Comparison of ENCODE assay signal across 9 cellular contexts in the genomic region with DNA sequence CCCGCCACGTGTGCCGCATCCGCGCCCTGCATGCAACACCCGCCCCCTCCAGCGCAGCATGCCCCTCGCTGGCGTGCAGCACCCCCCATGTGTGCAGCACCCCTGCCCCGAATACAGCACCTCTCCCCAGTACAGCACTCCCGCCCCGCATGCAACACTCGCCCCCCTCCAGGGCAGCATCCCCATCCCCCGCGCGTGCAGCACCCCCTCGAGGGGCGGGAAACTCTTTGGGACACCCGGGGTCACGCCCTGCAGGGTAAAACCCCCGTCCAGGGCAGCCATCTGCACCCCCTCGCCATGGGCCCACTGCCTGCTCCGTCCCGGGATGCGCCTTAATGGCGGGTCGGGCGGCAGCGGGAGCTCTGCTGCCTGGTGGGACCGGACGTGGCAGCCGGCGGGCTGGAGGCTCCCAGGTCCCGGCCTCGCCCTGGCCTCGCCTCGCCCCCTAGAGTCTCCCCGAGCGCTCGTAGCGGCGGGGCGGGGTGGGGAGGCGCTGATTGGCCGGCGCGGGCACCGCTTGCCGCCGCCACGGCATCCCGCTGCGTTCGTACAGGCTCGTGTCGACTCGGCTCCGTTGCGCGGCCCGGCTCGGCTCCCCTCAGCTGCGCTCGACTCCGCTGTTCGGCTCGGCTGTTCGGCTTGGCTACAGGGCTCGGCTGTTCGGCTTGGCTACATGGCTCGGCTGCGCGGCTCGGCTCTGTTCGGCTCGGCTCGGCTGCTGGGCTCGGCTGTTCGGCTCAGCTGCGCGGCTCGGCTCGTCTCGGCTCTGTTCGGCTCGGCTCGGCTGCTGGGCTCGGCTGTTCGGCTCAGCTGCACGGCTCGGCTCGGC. TPM values are rescaled to one million over a fixed set of nuclear protein-coding genes. Genes with fewer than 3 reads are reported as not detected.
A peak's percentile ranks its signal among the peaks of the same experiment; 100 is the strongest.
DNase-seq lines count a peak whose midpoint lies in the region; ATAC-seq and TF ChIP-seq lines count a peak whose summit lies in the region.
"Had no signal": no experiment of that assay in that cellular context is flagged by ENCODE, and none has a peak within 500 bp of the region (broad histone marks: within the 10 kb centered on the region; RNA-seq: fewer than 3 reads in every experiment).

No MANE protein-coding gene starts in this region.

- CTCF ChIA-PET in CD4-positive, alpha-beta memory T cell (lab: Charles Lee; ENCODE audit: partially characterized antibody): interaction anchor here (0.9 to 1.2 kb wide), 2 partner anchors 8 to 126 kb away, joined by 3 to 4 read pairs; no protein-coding TSS in a partner anchor

- peaks cover 0 to 2% (median 0%) of the 10 kb centered on the region in 8 donors for H3K9me3 Mint-ChIP-seq in CD4-positive, alpha-beta memory T cell
- no peaks in the 10 kb centered on the region for H3K9me3 Mint-ChIP-seq in activated T-cell treated with anti-CD3 and anti-CD28 coated beads, Interleukin-2, amount 50 U/mL, for 24 hours

- peaks cover 6 to 29% (median 12%) of the 10 kb centered on the region in 4 donors for H3K4me1 Mint-ChIP-seq in CD4-positive, alpha-beta memory T cell
- peaks cover 13% of the 10 kb centered on the region for H3K4me1 Mint-ChIP-seq in activated T-cell treated with anti-CD3 and anti-CD28 coated beads, Interleukin-2, amount 50 U/mL, for 24 hours (ENCODE audit: low read depth)

- DNase-seq in CD4-positive, alpha-beta memory T cell: peak; percentile 97 to 98 (median 98)
- DNase-seq in HUDEP-2 (lab: John Stamatoyannopoulos, UW; ENCODE audit: unreplicated experiment in 76 of 76) (peak in 74 of 76 experiments; percentile 26 to 97 (median 88)), mucosa of gallbladder (ENCODE audit: low spot score) (peak; percentile 98)
- DNase-seq in activated T-cell treated with anti-CD3 and anti-CD28 coated beads, Interleukin-2, amount 50 U/mL, for 24 hours: peak; percentile 98
- DNase-seq in stimulated activated CD8-positive, alpha-beta memory T cell treated with anti-CD3 and anti-CD28 coated beads, Interleukin-4, amount 100 ng/mL, for 1 hour (ENCODE audit: low read depth in 2 of 2, low spot score in 1 of 2): peak; percentile 88 to 91

- intact Hi-C loops in CD4-positive, alpha-beta memory T cell (cut with micrococcal nuclease): loop anchor here (1.0 to 5.0 kb wide), 3 partner anchors 80 to 692 kb away; partner anchors contain the start of genes DEAF1, TMEM80 and TOLLIP

- peaks cover 13 to 20% of the 10 kb centered on the region in 2 donors for H3K27me3 Mint-ChIP-seq in CD4-positive, alpha-beta memory T cell
- H3K27me3 Mint-ChIP-seq in activated T-cell treated with anti-CD3 and anti-CD28 coated beads, Interleukin-2, amount 50 U/mL, for 24 hours: peaks cover 27% of the 10 kb centered on the region

- POLR2A ChIA-PET in CD4-positive, alpha-beta memory T cell (lab: Charles Lee; ENCODE audit: partially characterized antibody): interaction anchor here (1.9 to 3.4 kb wide), 2 partner anchors 79 to 127 kb away, joined by 12 to 21 read pairs; partner anchors contain the start of gene TOLLIP

- H3K4me2 ChIP-seq in OCI-LY1 (ENCODE audit: low read length): peak overlapping the region; percentile 62

- no peaks in the 10 kb centered on the region for H3K36me3 Mint-ChIP-seq in CD4-positive, alpha-beta memory T cell
- no peaks in the 10 kb centered on the region for H3K36me3 Mint-ChIP-seq in activated T-cell treated with anti-CD3 and anti-CD28 coated beads, Interleukin-2, amount 50 U/mL, for 24 hours (ENCODE audit: low read depth)

- no peaks in the 10 kb centered on the region for H3K36me3 ChIP-seq in CD4-positive, alpha-beta memory T cell (ENCODE audit: insufficient read depth, low read length)
- H3K36me3 ChIP-seq in OCI-LY1 (ENCODE audit: insufficient read depth, low read length) (no peaks in the 10 kb centered on the region), esophagus (ENCODE audit: control insufficient read depth in 2 of 2, insufficient read depth in 2 of 2, low read length in 1 of 2) (no peaks in the 10 kb centered on the region)

- H2AFZ ChIP-seq in OCI-LY1 (ENCODE audit: low read length): no peak overlapping the region

- TF ChIP-seq CTCF in OCI-LY1 (IDR thresholded peaks at IDR 0.05; ENCODE audit: low read length): no peak

- peaks cover 9% of the 10 kb centered on the region for H3K4me1 ChIP-seq in CD4-positive, alpha-beta memory T cell (ENCODE audit: insufficient read depth, low read length)
- peaks cover 6% of the 10 kb centered on the region for H3K4me1 ChIP-seq in OCI-LY1 (ENCODE audit: insufficient read depth, low read length, severe bottlenecking)
- peaks cover 6 to 7% of the 10 kb centered on the region in 2 donors for H3K4me1 ChIP-seq in esophagus (ENCODE audit: control insufficient read depth in 2 of 2, insufficient read depth in 2 of 2, low read length in 1 of 2)

- H3K4me3 ChIP-seq in CD4-positive, alpha-beta memory T cell (ENCODE audit: low read length in 2 of 2): peak overlapping the region in 1 of 2 donors; percentile 58
- peak overlapping the region; percentile 51 for H3K4me3 ChIP-seq in OCI-LY1 (ENCODE audit: low read depth, low read length, poor library complexity, severe bottlenecking)
- peak overlapping the region; percentile 31 to 45 for H3K4me3 ChIP-seq in esophagus (ENCODE audit: low read depth in 1 of 2, low read length in 2 of 2)

- peak; percentile 89 for ATAC-seq in GM21390 (IDR thresholded peaks at IDR 0.05; ENCODE audit: unreplicated experiment)

- H3K27me3 ChIP-seq in CD4-positive, alpha-beta memory T cell (ENCODE audit: insufficient read depth, low read length): peaks cover 8% of the 10 kb centered on the region
- H3K27me3 ChIP-seq in OCI-LY1 (ENCODE audit: insufficient read depth, low read length) (no peaks in the 10 kb centered on the region), esophagus (ENCODE audit: control insufficient read depth in 1 of 2, insufficient read depth in 2 of 2, low read length in 2 of 2) (peaks cover 0 to 21% of the 10 kb centered on the region in 2 donors)

- H3K27ac Mint-ChIP-seq in CD4-positive, alpha-beta memory T cell: peak overlapping the region in 4 of 7 donors; percentile 18 to 59 (median 46)
- H3K27ac Mint-ChIP-seq in activated T-cell treated with anti-CD3 and anti-CD28 coated beads, Interleukin-2, amount 50 U/mL, for 24 hours: no peak overlapping the region

- H3K9ac ChIP-seq in OCI-LY1 (ENCODE audit: low read length): peak overlapping the region; percentile 54; the same call in 1 of the 2 replicates

- peak overlapping the region; percentile 61 for H3K27ac ChIP-seq in CD4-positive, alpha-beta memory T cell (ENCODE audit: low read depth, low read length)
- no peak overlapping the region for H3K27ac ChIP-seq in OCI-LY1 (ENCODE audit: low read depth, low read length, poor library complexity, severe bottlenecking)
- peak overlapping the region in 1 of 2 donors; percentile 28 for H3K27ac ChIP-seq in esophagus (ENCODE audit: low read depth in 2 of 2, low read length in 1 of 2)

- H3K4me3 Mint-ChIP-seq in CD4-positive, alpha-beta memory T cell: peak overlapping the region; percentile 61 to 86 (median 80)
- H3K4me3 Mint-ChIP-seq in activated T-cell treated with anti-CD3 and anti-CD28 coated beads, Interleukin-2, amount 50 U/mL, for 24 hours: peak overlapping the region; percentile 43

- WGBS in esophagus, 2 donors: 1% methylated on average over 88 to 92 of the region's 92 CpGs

- H3K9me2 ChIP-seq in OCI-LY1 (ENCODE audit: low read depth, low read length): no peaks in the 10 kb centered on the region

- H3K9me3 ChIP-seq in CD4-positive, alpha-beta memory T cell (ENCODE audit: control insufficient read depth in 1 of 2, low read length in 2 of 2): no peaks in the 10 kb centered on the region
- H3K9me3 ChIP-seq in OCI-LY1 (ENCODE audit: low read length) (no peaks in the 10 kb centered on the region), esophagus (ENCODE audit: control insufficient read depth in 2 of 2, insufficient read depth in 1 of 2, low read depth in 1 of 2, low read length in 1 of 2) (peaks cover 0 to 5% of the 10 kb centered on the region in 2 donors)

- no peaks in the 10 kb centered on the region for H4K20me1 ChIP-seq in OCI-LY1 (ENCODE audit: insufficient read depth, low read length)

- H3K79me2 ChIP-seq in OCI-LY1 (ENCODE audit: insufficient read depth, low read length): no peaks in the 10 kb centered on the region

- H3F3A ChIP-seq in OCI-LY1 (ENCODE audit: insufficient read depth, low read length): no peaks in the 10 kb centered on the region

RNA-seq across cellular contexts. Expression of gene BRSK2, which starts 0.4 kb away (rescaled TPM):
- total RNA-seq in CD4-positive, alpha-beta memory T cell: under 1 TPM; 0.35 to 0.47 TPM
- polyA plus RNA-seq in CD4-positive, alpha-beta memory T cell: under 1 TPM; 0.18 to 0.30 TPM
- polyA plus RNA-seq in esophagus: 1 to 10 TPM in 1 of 2 donors, under 1 TPM in 1; 0.90 to 1.1 TPM
- 3.3 TPM for total RNA-seq in mucosa of gallbladder
- total RNA-seq: T-helper 2 cell treated with Interferon-gamma antibody and Interleukin-4, amounts not matched to agents 100 ng/mL and 5 ng/mL, for 36 hours had no signal
